In the genomic region with DNA sequence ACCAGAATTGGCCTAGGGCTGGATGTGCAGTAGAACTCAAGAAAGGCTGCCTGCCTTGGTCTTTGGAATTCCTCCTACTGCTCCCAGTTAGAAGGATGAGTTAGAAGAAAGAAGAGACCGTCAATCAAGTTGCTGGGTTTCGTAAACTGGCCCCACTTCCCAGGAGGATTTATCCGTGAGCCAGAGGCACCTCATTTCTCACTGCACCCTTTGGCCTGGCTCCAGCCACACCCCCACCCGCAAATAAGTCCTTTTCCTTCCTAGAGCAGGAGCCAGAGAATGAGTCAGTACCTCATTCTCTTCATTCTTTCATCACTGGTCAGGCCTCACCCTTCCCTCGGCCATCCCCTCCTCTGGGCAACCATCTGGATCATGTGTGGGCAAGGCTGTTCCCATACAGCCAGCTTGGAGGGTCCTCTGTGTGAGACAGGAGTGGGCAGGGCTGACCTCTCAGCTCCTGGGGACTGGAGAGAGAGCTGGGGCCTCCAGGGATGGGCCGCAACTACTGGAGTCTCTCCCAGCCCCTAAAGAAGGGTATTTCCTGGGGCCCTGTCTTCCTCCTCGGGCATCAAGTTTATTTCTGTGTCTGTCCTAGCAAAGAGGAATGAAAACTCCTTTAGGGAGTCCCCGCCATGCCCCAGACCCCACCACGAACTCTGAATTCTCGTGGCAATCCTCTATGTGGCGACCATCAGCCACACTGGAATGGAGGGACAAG, we compare ENCODE assay signal across 10 cellular contexts.
DNase-seq lines count a peak whose midpoint lies in the region; ATAC-seq and TF ChIP-seq lines count a peak whose summit lies in the region.
"Had no signal": no experiment of that assay in that cellular context is flagged by ENCODE, and none has a peak within 500 bp of the region (broad histone marks: within the 10 kb centered on the region; RNA-seq: fewer than 3 reads in every experiment).

No MANE protein-coding gene starts in this region.

- no peak for TF ChIP-seq EP300 in gastroesophageal sphincter (IDR thresholded peaks at IDR 0.05)

- H3K9me2 ChIP-seq in HCT116 (ENCODE audit: insufficient read depth): no peaks in the 10 kb centered on the region

- peak; percentile 91 for DNase-seq in HCT116 (ENCODE audit: low read depth, low spot score)
- DNase-seq in SW 1271 (lab: John Stamatoyannopoulos, UW): peak; percentile 75 to 90
- no peak for DNase-seq in HuH-7.5 (ENCODE audit: low spot score)
- DNase-seq: NCI-H2171 had no signal

- intact Hi-C loops in HCT116 (cut with micrococcal nuclease): loop anchor here (1.0 to 10.0 kb wide), 4 partner anchors 11 to 124 kb away; no protein-coding TSS in a partner anchor

- no peaks in the 10 kb centered on the region for H3K36me3 ChIP-seq in HCT116 (ENCODE audit: control insufficient read depth in 1 of 2, insufficient read depth in 2 of 2, low read length in 2 of 2)
- no peaks in the 10 kb centered on the region for H3K36me3 ChIP-seq in gastroesophageal sphincter
- H3K36me3 ChIP-seq: neutrophil had no signal

- H3K4me3 Mint-ChIP-seq in stimulated activated memory B cell treated with anti-CD40 and anti-IgM and Interleukin-4, amounts not matched to agents 10 μg/mL and 1 μg/mL and 100 μg/mL, for 72 hours: no peak overlapping the region

- TF ChIP-seq POLR2A in HCT116 (IDR thresholded peaks at IDR 0.05; ENCODE audit: borderline replicate concordance, extremely low read depth, insufficient read depth, insufficient read length) (no peak), gastroesophageal sphincter (IDR thresholded peaks at IDR 0.05) (no peak)

- RAD21 ChIA-PET in HCT116 (lab: Charles Lee; ENCODE audit: low non-redundant PET in 1 of 2, low total read pairs in 2 of 2, uncharacterized antibody in 2 of 2, unreplicated experiment in 2 of 2): interaction anchor here in 1 of 2 experiments (1.0 kb wide), 1 partner anchor 14 kb away, joined by 5 read pairs; no protein-coding TSS in a partner anchor

- no peaks in the 10 kb centered on the region for H3K79me2 ChIP-seq in HCT116 (ENCODE audit: insufficient read depth, low read length)

- H3K4me3 ChIP-seq in HCT116 (replicated peaks in 1 of 2; ENCODE audit: low read depth in 1 of 2, low read length in 2 of 2) (peak overlapping the region in 1 of 2 experiments; percentile 21; a peak in 2 of 4 replicates), gastroesophageal sphincter (no peak overlapping the region)

- H3K9ac ChIP-seq in HCT116 (ENCODE audit: low read length): peak overlapping the region; percentile 69

- H3K36me3 Mint-ChIP-seq in stimulated activated memory B cell treated with anti-CD40 and anti-IgM and Interleukin-4, amounts not matched to agents 10 μg/mL and 1 μg/mL and 100 μg/mL, for 72 hours: no peaks in the 10 kb centered on the region
- H3K36me3 Mint-ChIP-seq: activated naive CD4-positive, alpha-beta T cell treated with anti-CD3 and anti-CD28 coated beads, Interleukin-2, amount 50 U/mL, for 72 hours had no signal

- peaks cover 49% of the 10 kb centered on the region for H3K27me3 Mint-ChIP-seq in stimulated activated memory B cell treated with anti-CD40 and anti-IgM and Interleukin-4, amounts not matched to agents 10 μg/mL and 1 μg/mL and 100 μg/mL, for 72 hours

- no peaks in the 10 kb centered on the region for H4K20me1 ChIP-seq in HCT116 (ENCODE audit: insufficient read depth)

- no peaks in the 10 kb centered on the region for H3K9me3 Mint-ChIP-seq in stimulated activated memory B cell treated with anti-CD40 and anti-IgM and Interleukin-4, amounts not matched to agents 10 μg/mL and 1 μg/mL and 100 μg/mL, for 72 hours
- H3K9me3 Mint-ChIP-seq: activated naive CD4-positive, alpha-beta T cell treated with anti-CD3 and anti-CD28 coated beads, Interleukin-2, amount 50 U/mL, for 72 hours had no signal

- peak; percentile 59 for ATAC-seq in HCT116
- ATAC-seq in gastroesophageal sphincter: peak; percentile 66
- ATAC-seq in stimulated activated memory B cell treated with anti-CD40 and anti-IgM and Interleukin-4, amounts not matched to agents 10 μg/mL and 1 μg/mL and 100 μg/mL, for 72 hours: no peak
- ATAC-seq in HG03095 (IDR thresholded peaks at IDR 0.05; ENCODE audit: unreplicated experiment): no peak
- ATAC-seq in HG02798 (IDR thresholded peaks at IDR 0.05; ENCODE audit: poor library complexity, unreplicated experiment): no peak
- ATAC-seq: activated naive CD4-positive, alpha-beta T cell treated with anti-CD3 and anti-CD28 coated beads, Interleukin-2, amount 50 U/mL, for 72 hours had no signal

- H3K27ac ChIP-seq in HCT116 (ENCODE audit: low read depth, low read length) (peak overlapping the region; percentile 95), gastroesophageal sphincter (peak overlapping the region in 3 of 4 donors; percentile 38 to 55 (median 41))
- H3K27ac ChIP-seq: neutrophil had no signal

- no peak overlapping the region for H2AFZ ChIP-seq in HCT116 (ENCODE audit: low read depth, low read length, poor library complexity, severe bottlenecking)

- TF ChIP-seq RAD21 in HCT116 (IDR thresholded peaks at IDR 0.05; ENCODE audit: low read depth): no peak

- H3K4me1 ChIP-seq in HCT116 (ENCODE audit: control insufficient read depth in 1 of 2, insufficient read depth in 2 of 2, low read length in 2 of 2): peaks cover 83 to 95% of the 10 kb centered on the region in 2 experiments
- peaks cover 0 to 33% (median 6%) of the 10 kb centered on the region in 3 donors for H3K4me1 ChIP-seq in gastroesophageal sphincter

- H3K9me3 ChIP-seq in HCT116 (ENCODE audit: control insufficient read depth in 1 of 2, insufficient read depth in 1 of 2, low read depth in 1 of 2, low read length in 2 of 2): no peaks in the 10 kb centered on the region
- H3K9me3 ChIP-seq in gastroesophageal sphincter: no peaks in the 10 kb centered on the region
- H3K9me3 ChIP-seq: neutrophil had no signal

- CTCF ChIA-PET in HCT116 (lab: Charles Lee): interaction anchor here (2.4 kb wide), 1 partner anchor 56 kb away, joined by 14 read pairs; no protein-coding TSS in a partner anchor

- 51 to 80% methylated on average over 4 to 5 of the region's 11 CpGs for WGBS in gastroesophageal sphincter (ENCODE audit: low coverage in 1 of 2), 2 donors

- POLR2A ChIA-PET in HCT116 (lab: Charles Lee): interaction anchor here (1.2 to 26.1 kb wide), 7 partner anchors 12 to 119 kb away, joined by 3 to 438 read pairs (median 6); a partner anchor contains a TSS

- H3K27ac Mint-ChIP-seq in stimulated activated memory B cell treated with anti-CD40 and anti-IgM and Interleukin-4, amounts not matched to agents 10 μg/mL and 1 μg/mL and 100 μg/mL, for 72 hours: peak overlapping the region; percentile 25
- H3K27ac Mint-ChIP-seq: activated naive CD4-positive, alpha-beta T cell treated with anti-CD3 and anti-CD28 coated beads, Interleukin-2, amount 50 U/mL, for 72 hours had no signal

- BruUV-seq in HCT116 (replicated peaks; lab: Mats Ljungman, UMichigan): no TSS peak

- peak overlapping the region; percentile 72 for H3K4me2 ChIP-seq in HCT116 (ENCODE audit: low read length)

- peaks cover 81% of the 10 kb centered on the region for H3K4me1 Mint-ChIP-seq in stimulated activated memory B cell treated with anti-CD40 and anti-IgM and Interleukin-4, amounts not matched to agents 10 μg/mL and 1 μg/mL and 100 μg/mL, for 72 hours

- H3K27me3 ChIP-seq in HCT116 (ENCODE audit: insufficient read depth, low read length) (no peaks in the 10 kb centered on the region), gastroesophageal sphincter (no peaks in the 10 kb centered on the region)
- H3K27me3 ChIP-seq: neutrophil had no signal

- TF ChIP-seq CTCF in HCT116 (IDR thresholded peaks at IDR 0.05 in 2 of 3, conservative IDR thresholded peaks at IDR 0.05 in 1 of 3; ENCODE audit: borderline replicate concordance in 1 of 3, insufficient read depth in 1 of 3, low read depth in 2 of 3, low read length in 2 of 3) (no peak), gastroesophageal sphincter (IDR thresholded peaks at IDR 0.05) (no peak)

TF ChIP-seq in HCT116, 20 proteins besides CTCF, POLR2A, EP300 and RAD21:
- TF ChIP-seq POLR2AphosphoS5 (IDR thresholded peaks at IDR 0.05; ENCODE audit: low read depth, low read length) (peak; percentile 88), TCF7L2 (IDR thresholded peaks at IDR 0.05; ENCODE audit: borderline replicate concordance, extremely low read depth, insufficient read depth, insufficient read length) (peak; percentile 71), ZFX (IDR thresholded peaks at IDR 0.05) (peak; percentile 16; the same call in 1 of the 2 replicates), YY1 (IDR thresholded peaks at IDR 0.05; ENCODE audit: extremely low read depth, insufficient replicate concordance, low read depth, low read length) (peak; percentile 43), FOSL1 (IDR thresholded peaks at IDR 0.05; ENCODE audit: low read depth) (no peak), ZNF274 (IDR thresholded peaks at IDR 0.05; ENCODE audit: low read depth, low read length) (no peak)
- TF ChIP-seq, protein P1, sequence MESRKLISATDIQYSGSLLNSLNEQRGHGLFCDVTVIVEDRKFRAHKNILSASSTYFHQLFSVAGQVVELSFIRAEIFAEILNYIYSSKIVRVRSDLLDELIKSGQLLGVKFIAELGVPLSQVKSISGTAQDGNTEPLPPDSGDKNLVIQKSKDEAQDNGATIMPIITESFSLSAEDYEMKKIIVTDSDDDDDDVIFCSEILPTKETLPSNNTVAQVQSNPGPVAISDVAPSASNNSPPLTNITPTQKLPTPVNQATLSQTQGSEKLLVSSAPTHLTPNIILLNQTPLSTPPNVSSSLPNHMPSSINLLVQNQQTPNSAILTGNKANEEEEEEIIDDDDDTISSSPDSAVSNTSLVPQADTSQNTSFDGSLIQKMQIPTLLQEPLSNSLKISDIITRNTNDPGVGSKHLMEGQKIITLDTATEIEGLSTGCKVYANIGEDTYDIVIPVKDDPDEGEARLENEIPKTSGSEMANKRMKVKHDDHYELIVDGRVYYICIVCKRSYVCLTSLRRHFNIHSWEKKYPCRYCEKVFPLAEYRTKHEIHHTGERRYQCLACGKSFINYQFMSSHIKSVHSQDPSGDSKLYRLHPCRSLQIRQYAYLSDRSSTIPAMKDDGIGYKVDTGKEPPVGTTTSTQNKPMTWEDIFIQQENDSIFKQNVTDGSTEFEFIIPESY (IDR thresholded peaks at IDR 0.05; ENCODE audit: extremely low read depth, insufficient replicate concordance, low read length): peak; percentile 74
TF ChIP-seq in HCT116: peak in this region for 5.

Comparison
In these comparisons a context has a peak if more than half of its experiments do, and no peak if none do; other contexts are left out.
1. ATAC-seq: peak in HCT116 (single experiment) and gastroesophageal sphincter (single experiment); none in stimulated activated memory B cell treated with anti-CD40 and anti-IgM and Interleukin-4, amounts not matched to agents 10 μg/mL and 1 μg/mL and 100 μg/mL, for 72 hours (single experiment), HG03095 (single experiment) and HG02798 (single experiment).